In genomic region chr18:73258375-73259087, GRCh38 we compare ENCODE assay signal across 21 cellular contexts.
"Had no signal": no experiment of that assay in that cellular context is flagged by ENCODE, and none has a peak within 500 bp of the region (broad histone marks: within the 10 kb centered on the region; RNA-seq: fewer than 3 reads in every experiment).

No MANE protein-coding gene starts in this region.

- H3K27me3 Mint-ChIP-seq: activated CD4-positive, alpha-beta memory T cell treated with anti-CD3 and anti-CD28 coated beads, Interleukin-2, amount 10 ng/mL, durations not matched to agents 7 days and 5 days; activated CD4-positive, alpha-beta T cell treated with anti-CD3 and anti-CD28 coated beads, Interleukin-2, amount 10 ng/mL, durations not matched to agents 24 days and 14 days; activated naive CD4-positive, alpha-beta T cell treated with anti-CD3 and anti-CD28 coated beads, Interleukin-2, amount 10 ng/mL, durations not matched to agents 7 days and 5 days; stimulated activated naive CD8-positive, alpha-beta T cell treated with anti-CD3 and anti-CD28 coated beads, Interleukin-15, amount 100 ng/mL, for 72 hours had no signal

- ATAC-seq: activated CD4-positive, CD25-positive, alpha-beta regulatory T cell treated with anti-CD3 and anti-CD28 coated beads, Interleukin-2, amount 50 U/mL, for 24 hours; gastrocnemius medialis; pancreas; psoas muscle; right cardiac atrium; stimulated activated naive CD8-positive, alpha-beta T cell treated with anti-CD3 and anti-CD28 coated beads, Interleukin-15, amount 100 ng/mL, for 72 hours had no signal

- H3K27ac ChIP-seq: coronary artery, esophagus squamous epithelium, gastrocnemius medialis, pancreas, psoas muscle, skin epidermis, tibial artery had no signal

- DNase-seq: activated CD4-positive, alpha-beta memory T cell treated with anti-CD3 and anti-CD28 coated beads, Interleukin-2, amount 10 ng/mL, durations not matched to agents 7 days and 5 days; activated CD4-positive, alpha-beta T cell treated with anti-CD3 and anti-CD28 coated beads, Interleukin-2, amount 10 ng/mL, durations not matched to agents 24 days and 14 days; activated effector memory CD4-positive, alpha-beta T cell treated with anti-CD3 and anti-CD28 coated beads, Interleukin-2, amount 50 U/mL, for 16 hours; activated naive CD4-positive, alpha-beta T cell treated with anti-CD3 and anti-CD28 coated beads, Interleukin-2, amount 10 ng/mL, durations not matched to agents 7 days and 5 days; amygdala; cerebellar nuclear complex; esophagus squamous epithelium; gastrocnemius medialis; head of caudate nucleus; hypothalamus; midbrain; pancreas; psoas muscle; right cardiac atrium; stimulated activated CD4-positive, alpha-beta T cell treated with anti-CD3 and anti-CD28 coated beads, Interleukin-1b, Interleukin-23, amount 100 ng/mL, for 48 hours; stimulated activated naive CD8-positive, alpha-beta T cell treated with anti-CD3 and anti-CD28 coated beads, Interleukin-15, amount 100 ng/mL, for 72 hours; tibial artery had no signal

- H3K36me3 ChIP-seq: esophagus squamous epithelium, gastrocnemius medialis, pancreas, tibial artery had no signal

- H3K4me1 Mint-ChIP-seq: activated CD4-positive, alpha-beta memory T cell treated with anti-CD3 and anti-CD28 coated beads, Interleukin-2, amount 10 ng/mL, durations not matched to agents 7 days and 5 days; activated CD4-positive, alpha-beta T cell treated with anti-CD3 and anti-CD28 coated beads, Interleukin-2, amount 10 ng/mL, durations not matched to agents 24 days and 14 days; activated naive CD4-positive, alpha-beta T cell treated with anti-CD3 and anti-CD28 coated beads, Interleukin-2, amount 10 ng/mL, durations not matched to agents 7 days and 5 days; nephron; stimulated activated naive CD8-positive, alpha-beta T cell treated with anti-CD3 and anti-CD28 coated beads, Interleukin-15, amount 100 ng/mL, for 72 hours had no signal

- H3K4me3 Mint-ChIP-seq: activated CD4-positive, alpha-beta memory T cell treated with anti-CD3 and anti-CD28 coated beads, Interleukin-2, amount 10 ng/mL, durations not matched to agents 7 days and 5 days; activated CD4-positive, alpha-beta T cell treated with anti-CD3 and anti-CD28 coated beads, Interleukin-2, amount 10 ng/mL, durations not matched to agents 24 days and 14 days; activated naive CD4-positive, alpha-beta T cell treated with anti-CD3 and anti-CD28 coated beads, Interleukin-2, amount 10 ng/mL, durations not matched to agents 7 days and 5 days; nephron; stimulated activated naive CD8-positive, alpha-beta T cell treated with anti-CD3 and anti-CD28 coated beads, Interleukin-15, amount 100 ng/mL, for 72 hours had no signal

- H3K9me3 ChIP-seq: esophagus squamous epithelium, gastrocnemius medialis, pancreas, psoas muscle, tibial artery had no signal

- H3K4me3 ChIP-seq: coronary artery, esophagus squamous epithelium, gastrocnemius medialis, pancreas, psoas muscle, skin epidermis, tibial artery had no signal

- H3K9me3 Mint-ChIP-seq: activated CD4-positive, alpha-beta T cell treated with anti-CD3 and anti-CD28 coated beads, Interleukin-2, amount 10 ng/mL, durations not matched to agents 24 days and 14 days; nephron had no signal

- H3K36me3 Mint-ChIP-seq: activated naive CD4-positive, alpha-beta T cell treated with anti-CD3 and anti-CD28 coated beads, Interleukin-2, amount 10 ng/mL, durations not matched to agents 7 days and 5 days had no signal

- H3K4me1 ChIP-seq: esophagus squamous epithelium, gastrocnemius medialis, psoas muscle, tibial artery had no signal

- H3K27me3 ChIP-seq: esophagus squamous epithelium, gastrocnemius medialis, pancreas, tibial artery had no signal
